8 cellular contexts compared by ENCODE assay signal in the genomic region with DNA sequence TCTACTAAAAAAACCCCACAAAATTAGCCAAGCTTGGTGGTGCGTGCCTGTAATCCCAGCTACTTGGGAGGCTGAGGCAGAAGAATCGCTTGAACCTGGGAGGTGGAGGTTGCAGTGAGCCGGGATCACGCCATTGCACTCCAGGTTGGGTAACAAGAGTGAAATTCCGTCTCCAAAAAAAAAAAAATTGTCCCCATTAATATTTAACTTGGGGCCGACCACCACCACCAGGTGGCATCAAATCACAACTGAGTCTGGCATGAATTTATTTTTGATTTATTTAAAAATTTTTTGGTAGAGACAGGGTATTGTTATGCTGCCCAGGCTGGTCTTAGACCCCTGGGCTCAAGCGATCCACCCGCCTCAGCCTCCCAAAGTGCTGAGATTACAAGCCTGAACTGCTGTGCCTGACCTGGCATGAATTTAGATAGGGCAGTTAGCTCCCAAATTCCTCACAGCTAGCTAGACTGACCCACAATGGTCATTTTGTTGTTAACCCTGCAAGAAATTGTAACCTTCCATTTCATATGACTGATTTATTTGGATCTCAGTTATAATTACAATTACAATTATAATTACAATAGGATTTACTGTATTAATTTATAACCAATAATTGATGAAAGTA. TPM values are rescaled to one million over a fixed set of nuclear protein-coding genes. Genes with fewer than 3 reads are reported as not detected.
DNase-seq lines count a peak whose midpoint lies in the region; ATAC-seq, FAIRE-seq and TF ChIP-seq lines count a peak whose summit lies in the region.

No MANE protein-coding gene starts in this region.

- H3K36me3 ChIP-seq in GM23248 (ENCODE audit: low read depth) = no peaks in the 10 kb centered on the region
- no peaks in the 10 kb centered on the region for H3K36me3 ChIP-seq in SU-DHL-6 (ENCODE audit: low read length)
- H3K36me3 ChIP-seq in testis (ENCODE audit: low read depth, missing control alignments) = no peaks in the 10 kb centered on the region

- H3K4me3 ChIP-seq in GM23248 (no peak overlapping the region), SU-DHL-6 (ENCODE audit: insufficient read depth, low read length, poor library complexity, severe bottlenecking) (no peak overlapping the region), fibroblast of villous mesenchyme (ENCODE audit: low read depth, low read length) (no peak overlapping the region), testis (no peak overlapping the region)

- H3K9ac ChIP-seq in GM23248 = no peak overlapping the region
- H3K9ac ChIP-seq in SU-DHL-6 (ENCODE audit: low read length) = no peak overlapping the region

- H3K4me1 ChIP-seq in GM23248 (ENCODE audit: insufficient read depth) (peaks cover 4% of the 10 kb centered on the region; the same call in 1 of the 2 replicates), testis (no peaks in the 10 kb centered on the region)

- H2AFZ ChIP-seq in GM23248 = no peak overlapping the region
- no peak overlapping the region for H2AFZ ChIP-seq in SU-DHL-6 (ENCODE audit: low read depth, low read length, severe bottlenecking)

- TF ChIP-seq CTCF in C4-2B (conservative IDR thresholded peaks at IDR 0.05) (peak; percentile 71), SU-DHL-6 (IDR thresholded peaks at IDR 0.05; ENCODE audit: insufficient read depth, low read length, poor library complexity, severe bottlenecking) (peak; percentile 44), fibroblast of villous mesenchyme (IDR thresholded peaks at IDR 0.05; ENCODE audit: insufficient read depth, low read depth, low read length) (peak; percentile 46), testis (IDR thresholded peaks at IDR 0.05) (peak in 2 of 3 experiments; percentile 46 to 51)

- no peaks in the 10 kb centered on the region for H3K79me2 ChIP-seq in GM23248 (ENCODE audit: insufficient read depth)
- H3K79me2 ChIP-seq in SU-DHL-6 (ENCODE audit: insufficient read depth, low read length) = no peaks in the 10 kb centered on the region

- no peak for TF ChIP-seq POLR2A in testis (IDR thresholded peaks at IDR 0.05)

- WGBS in GM23248 (ENCODE audit: low coverage in 1 of 2, low lambda C conversion rate in 2 of 2, missing lambda C conversion rate in 2 of 2), 2 experiments = 28 to 34% methylated on average over 8 of the region's 8 CpGs
- 58 to 62% methylated on average over 8 of the region's 8 CpGs for WGBS in testis, 2 donors

- in situ Hi-C loops in GM23248 (cut with MboI) = no loop called here

- H3F3A ChIP-seq in GM23248 (ENCODE audit: insufficient read depth) (no peaks in the 10 kb centered on the region), SU-DHL-6 (ENCODE audit: insufficient read depth) (no peaks in the 10 kb centered on the region)

- H3K9me2 ChIP-seq in GM23248 (ENCODE audit: insufficient read depth) (no peaks in the 10 kb centered on the region), SU-DHL-6 (replicated peaks; ENCODE audit: insufficient read depth, low read length) (no peaks in the 10 kb centered on the region)

- H4K20me1 ChIP-seq in GM23248 (ENCODE audit: insufficient read depth) (no peaks in the 10 kb centered on the region), SU-DHL-6 (ENCODE audit: low read depth, low read length) (no peaks in the 10 kb centered on the region)

- DNase-seq in GM23248 = peak; percentile 57
- DNase-seq in fibroblast of villous mesenchyme (ENCODE audit: low read depth) = peak; percentile 27
- peak; percentile 42 for DNase-seq in testis
- no peak for DNase-seq in HuH-7.5 (ENCODE audit: low spot score)
- DNase-seq in HTR-8/SVneo (ENCODE audit: insufficient read length, low spot score) = no peak

- ATAC-seq in GM18909 (IDR thresholded peaks at IDR 0.05; ENCODE audit: poor library complexity, unreplicated experiment) = no peak

- FAIRE-seq in HTR-8/SVneo (lab: Jason Lieb, UNC) = no peak

- no peak overlapping the region for H3K27ac ChIP-seq in C4-2B
- H3K27ac ChIP-seq in GM23248 = no peak overlapping the region
- H3K27ac ChIP-seq in SU-DHL-6 (ENCODE audit: low read depth, low read length) = no peak overlapping the region
- H3K27ac ChIP-seq in testis = no peak overlapping the region

- intact Hi-C loops in testis (cut with DNase I; ENCODE audit: low total_unique reads) = no loop called here

- H3K27me3 ChIP-seq in GM23248 (replicated peaks; ENCODE audit: insufficient read depth) (no peaks in the 10 kb centered on the region), SU-DHL-6 (ENCODE audit: low read length) (no peaks in the 10 kb centered on the region), testis (no peaks in the 10 kb centered on the region)

- H3K4me2 ChIP-seq in GM23248 (ENCODE audit: unreplicated experiment) (no peak overlapping the region), SU-DHL-6 (ENCODE audit: low read depth, low read length, poor library complexity, severe bottlenecking) (peak overlapping the region; percentile 15)

- no peaks in the 10 kb centered on the region for H3K9me3 ChIP-seq in GM23248 (ENCODE audit: low read depth)
- no peaks in the 10 kb centered on the region for H3K9me3 ChIP-seq in SU-DHL-6 (ENCODE audit: insufficient read depth, low read length)
- no peaks in the 10 kb centered on the region for H3K9me3 ChIP-seq in testis

RNA-seq across cellular contexts. Expression of gene BEND3, which starts 17.1 kb away (rescaled TPM):
- total RNA-seq in GM23248 (2014; rRNA removed; shearing (Covaris generic)) = 1.8 and 2.7 TPM in 2 replicates
- polyA plus RNA-seq in GM23248 (2016; fragmentation: Nextera tagmentation; extraction: Ambion mirVana) (1.0 and 1.4 TPM in 2 replicates), testis (ENCODE audit: insufficient read depth, low read depth, low replicate concordance) (3.7 TPM)
- total RNA-seq in fibroblast of villous mesenchyme (3.5 and 4.2 TPM in 2 replicates), testis (1 to 10 TPM; 6.9 to 7.6 TPM)

Comparison
In these comparisons a context has a peak if more than half of its experiments do, and no peak if none do; other contexts are left out.
1. DNase-seq: peak in GM23248 (single experiment), fibroblast of villous mesenchyme (single experiment) and testis (single experiment); none in HuH-7.5 (single experiment) and HTR-8/SVneo (single experiment).
2. Peak in every context shown above with its lines, with median percentiles within 50 percentile points of each other: CTCF ChIP-seq.